In genomic region chr11:60830478-60831142, GRCh38 we compare ENCODE assay signal across 1 cellular context.
TF ChIP-seq lines count a peak whose summit lies in the region.

No MANE protein-coding gene starts in this region.

TF ChIP-seq in H1, 55 proteins besides CTCF, POLR2A, EP300 and RAD21:
- TF ChIP-seq TAF7 (optimal IDR thresholded peaks at IDR 0.05; ENCODE audit: borderline replicate concordance, low read depth, low read length) (no peak), TEAD4 (IDR thresholded peaks at IDR 0.05; ENCODE audit: low read depth, low read length) (no peak), POU5F1 (IDR thresholded peaks at IDR 0.05; ENCODE audit: low read depth, low read length) (no peak), SP2 (IDR thresholded peaks at IDR 0.05; ENCODE audit: low read length) (no peak), SP1 (IDR thresholded peaks at IDR 0.05; ENCODE audit: low read depth, low read length) (no peak), FOSL1 (IDR thresholded peaks at IDR 0.05; ENCODE audit: insufficient read depth, low read depth, low read length) (no peak), CREB1 (IDR thresholded peaks at IDR 0.05) (no peak), CHD1 (IDR thresholded peaks at IDR 0.05; ENCODE audit: low read depth, low read length) (no peak), GABPA (IDR thresholded peaks at IDR 0.05; ENCODE audit: borderline replicate concordance, insufficient read depth, low read length) (no peak), CBX8 (IDR thresholded peaks at IDR 0.05; ENCODE audit: borderline replicate concordance, low read depth, low read length) (no peak), CBX5 (IDR thresholded peaks at IDR 0.05; ENCODE audit: low read depth, low read length) (no peak), RFX5 (IDR thresholded peaks at IDR 0.05; ENCODE audit: borderline replicate concordance, low read depth, low read length) (no peak), TAF1 (IDR thresholded peaks at IDR 0.05; ENCODE audit: low read depth, low read length) (no peak), POLR2AphosphoS5 (IDR thresholded peaks at IDR 0.05; ENCODE audit: low read depth, low read length) (no peak), GTF2F1 (IDR thresholded peaks at IDR 0.05; ENCODE audit: borderline replicate concordance, low read depth, low read length) (no peak), RNF2 (IDR thresholded peaks at IDR 0.05; ENCODE audit: borderline replicate concordance, low read depth, low read length, missing control alignments, poor library complexity, severe bottlenecking) (no peak), YY1 (IDR thresholded peaks at IDR 0.05; ENCODE audit: low read depth, low read length) (no peak)
- TF ChIP-seq, protein P1, sequence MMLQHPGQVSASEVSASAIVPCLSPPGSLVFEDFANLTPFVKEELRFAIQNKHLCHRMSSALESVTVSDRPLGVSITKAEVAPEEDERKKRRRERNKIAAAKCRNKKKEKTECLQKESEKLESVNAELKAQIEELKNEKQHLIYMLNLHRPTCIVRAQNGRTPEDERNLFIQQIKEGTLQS (IDR thresholded peaks at IDR 0.05; ENCODE audit: insufficient read depth, low read depth, low read length) = no peak
